ENCODE assay signal across 21 cellular contexts in the genomic region with DNA sequence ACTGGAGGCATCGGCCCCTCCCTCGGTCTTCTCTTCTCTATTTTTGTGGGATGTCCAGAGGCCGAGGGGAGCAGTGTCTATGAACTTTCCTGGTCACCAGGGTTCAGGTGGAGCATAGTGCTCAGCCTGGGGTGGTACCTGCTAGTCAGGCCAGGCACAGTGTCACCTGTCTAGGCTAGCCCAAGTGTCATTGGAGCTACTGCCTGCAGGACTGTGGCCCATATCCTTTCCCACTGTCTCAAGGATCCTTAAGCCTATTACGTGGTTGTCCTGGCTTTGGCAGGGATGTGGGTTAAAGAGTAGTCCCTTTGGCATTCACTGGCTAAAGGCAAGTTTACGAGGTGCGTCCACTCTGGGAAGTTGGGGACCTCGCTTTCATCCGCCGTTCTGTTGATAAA. TPM values are rescaled to one million over a fixed set of nuclear protein-coding genes. Genes with fewer than 3 reads are reported as not detected.
"Had no signal": no experiment of that assay in that cellular context is flagged by ENCODE, and none has a peak within 500 bp of the region (broad histone marks: within the 10 kb centered on the region; RNA-seq: fewer than 3 reads in every experiment).

No MANE protein-coding gene starts in this region.

- H3K4me3 Mint-ChIP-seq: activated CD4-positive, alpha-beta T cell treated with anti-CD3 and anti-CD28 coated beads, Interleukin-2, amount 10 ng/mL, durations not matched to agents 24 days and 14 days; activated naive CD4-positive, alpha-beta T cell treated with anti-CD3 and anti-CD28 coated beads, Interleukin-2, amount 50 U/mL, for 24 hours; activated T-cell treated with anti-CD3 and anti-CD28 coated beads, Interleukin-2, amount 50 U/mL, for 72 hours; mesothelial cell of epicardium; nephron; stimulated activated naive CD8-positive, alpha-beta T cell treated with anti-CD3 and anti-CD28 coated beads, Interleukin-15, amount 100 ng/mL, for 72 hours; type B pancreatic cell had no signal

- H3K9me3 ChIP-seq: ascending aorta, gastrocnemius medialis, heart right ventricle, left lung, right atrium auricular region had no signal

- H3K9me3 Mint-ChIP-seq: activated CD4-positive, alpha-beta T cell treated with anti-CD3 and anti-CD28 coated beads, Interleukin-2, amount 10 ng/mL, durations not matched to agents 24 days and 14 days; activated naive CD4-positive, alpha-beta T cell treated with anti-CD3 and anti-CD28 coated beads, Interleukin-2, amount 50 U/mL, for 24 hours; activated T-cell treated with anti-CD3 and anti-CD28 coated beads, Interleukin-2, amount 50 U/mL, for 72 hours; mesothelial cell of epicardium; nephron; stimulated activated naive CD8-positive, alpha-beta T cell treated with anti-CD3 and anti-CD28 coated beads, Interleukin-15, amount 100 ng/mL, for 72 hours; T-cell; type B pancreatic cell had no signal

- H3K27me3 Mint-ChIP-seq: activated CD4-positive, alpha-beta T cell treated with anti-CD3 and anti-CD28 coated beads, Interleukin-2, amount 10 ng/mL, durations not matched to agents 24 days and 14 days; activated naive CD4-positive, alpha-beta T cell treated with anti-CD3 and anti-CD28 coated beads, Interleukin-2, amount 50 U/mL, for 24 hours; progenitor cell of endocrine pancreas; stimulated activated naive CD8-positive, alpha-beta T cell treated with anti-CD3 and anti-CD28 coated beads, Interleukin-15, amount 100 ng/mL, for 72 hours; T-cell; type B pancreatic cell had no signal

- H3K27ac Mint-ChIP-seq: activated CD4-positive, alpha-beta T cell treated with anti-CD3 and anti-CD28 coated beads, Interleukin-2, amount 10 ng/mL, durations not matched to agents 24 days and 14 days; activated naive CD4-positive, alpha-beta T cell treated with anti-CD3 and anti-CD28 coated beads, Interleukin-2, amount 50 U/mL, for 24 hours; activated T-cell treated with anti-CD3 and anti-CD28 coated beads, Interleukin-2, amount 50 U/mL, for 72 hours; mesothelial cell of epicardium; nephron; progenitor cell of endocrine pancreas; T-cell; type B pancreatic cell had no signal

- ATAC-seq: activated T-cell treated with anti-CD3 and anti-CD28 coated beads, Interleukin-2, amount 50 U/mL, for 72 hours; gastrocnemius medialis; left lung; stimulated activated naive CD8-positive, alpha-beta T cell treated with anti-CD3 and anti-CD28 coated beads, Interleukin-15, amount 100 ng/mL, for 72 hours had no signal

- H3K27ac ChIP-seq: ascending aorta, gastrocnemius medialis, heart right ventricle, left lung, right atrium auricular region had no signal

- H3K4me3 ChIP-seq: ascending aorta, gastrocnemius medialis, heart right ventricle, left lung, right atrium auricular region had no signal

- H3K27me3 ChIP-seq: ascending aorta, gastrocnemius medialis, heart right ventricle, left lung, right atrium auricular region had no signal

- DNase-seq: activated CD4-positive, alpha-beta T cell treated with anti-CD3 and anti-CD28 coated beads, Interleukin-2, amount 10 ng/mL, durations not matched to agents 24 days and 14 days; activated CD4-positive, CD25-positive, alpha-beta regulatory T cell; activated CD8-positive, alpha-beta memory T cell treated with anti-CD3 and anti-CD28 coated beads, Interleukin-2, amount 50 U/mL, for 4 hours; activated gamma-delta T cell; activated T-cell treated with anti-CD3 and anti-CD28 coated beads, Interleukin-2, amount 50 U/mL, for 72 hours; effector CD4-positive, alpha-beta T cell; gastrocnemius medialis; heart right ventricle; left lung; occipital lobe; stimulated activated naive CD8-positive, alpha-beta T cell treated with anti-CD3 and anti-CD28 coated beads, Interleukin-15, amount 100 ng/mL, for 72 hours; T-cell; T-helper 9 cell had no signal

RNA-seq across cellular contexts. Expression of a gene that starts 32.9 kb away (rescaled TPM):
- total RNA-seq: skeletal muscle tissue had no signal
